8 cellular contexts compared by ENCODE assay signal in the genomic region with DNA sequence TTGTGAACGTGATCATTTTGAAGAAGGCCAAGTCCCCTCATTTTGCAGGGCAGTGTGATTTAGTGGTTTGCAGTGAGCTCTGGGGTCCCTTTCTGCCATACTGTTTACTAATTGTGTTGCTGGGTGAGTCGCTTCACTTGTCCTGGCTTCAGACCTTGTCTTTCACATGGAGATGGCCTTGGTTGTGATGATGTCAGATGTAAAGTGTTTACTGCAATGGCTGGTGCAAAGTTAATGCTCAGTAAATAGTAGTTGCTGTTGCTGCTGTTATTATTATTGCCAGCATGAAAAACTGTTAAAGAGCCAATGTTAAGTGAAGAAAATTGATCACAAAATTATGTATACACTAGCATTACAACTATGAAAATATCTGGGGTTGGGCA. TPM values are rescaled to one million over a fixed set of nuclear protein-coding genes. Genes with fewer than 3 reads are reported as not detected.
DNase-seq lines count a peak whose midpoint lies in the region; FAIRE-seq and TF ChIP-seq lines count a peak whose summit lies in the region.
"Not testable (repeated sequence)": the region's sequence is repeated elsewhere in the genome, so short reads cannot be mapped to it uniquely, and the experiment has no call there.

No MANE protein-coding gene starts in this region.

- not testable (repeated sequence) for H3K4ac ChIP-seq in mesenchymal stem cell (ENCODE audit: low read depth in 1 of 2, low read length in 2 of 2)

- H2AFZ ChIP-seq in GM23248; mesenchymal stem cell (ENCODE audit: low read depth, low read length): not testable (repeated sequence)

- not testable (repeated sequence) for H3K14ac ChIP-seq in mesenchymal stem cell (ENCODE audit: low read length in 2 of 2)

- not testable (repeated sequence) for H2AK5ac ChIP-seq in mesenchymal stem cell (ENCODE audit: low read length, severe bottlenecking)

- H4K91ac ChIP-seq in mesenchymal stem cell (ENCODE audit: low read length) = not testable (repeated sequence)

- H4K8ac ChIP-seq in mesenchymal stem cell (ENCODE audit: low read length) = not testable (repeated sequence)

- not testable (repeated sequence) for H3K9me2 ChIP-seq in GM23248 (ENCODE audit: insufficient read depth)

- not testable (repeated sequence) for H3K4me3 ChIP-seq in AG10803 (ENCODE audit: low read length); GM23248; fibroblast of mammary gland (ENCODE audit: control insufficient read depth, low read depth, low read length); mesenchymal stem cell (ENCODE audit: insufficient read depth in 1 of 2, low read depth in 1 of 2, low read length in 2 of 2)

- H3K9ac ChIP-seq in GM23248; mesenchymal stem cell (ENCODE audit: low read length): not testable (repeated sequence)

- not testable (repeated sequence) for FAIRE-seq in RCC 7860 (lab: Jason Lieb, UNC)

- not testable (repeated sequence) for H3K9me3 ChIP-seq in GM23248 (ENCODE audit: low read depth); mesenchymal stem cell (ENCODE audit: control insufficient read depth, low read length)

- H3K18ac ChIP-seq in mesenchymal stem cell (ENCODE audit: low read depth in 1 of 2, low read length in 2 of 2) = not testable (repeated sequence)

- not testable (repeated sequence) for H3K79me2 ChIP-seq in GM23248 (ENCODE audit: insufficient read depth)

- not testable (repeated sequence) for H2BK120ac ChIP-seq in mesenchymal stem cell (ENCODE audit: low read depth, low read length)

- not testable (repeated sequence) for H3F3A ChIP-seq in GM23248 (ENCODE audit: insufficient read depth)

- H2BK5ac ChIP-seq in mesenchymal stem cell (ENCODE audit: low read depth, low read length, poor library complexity, severe bottlenecking) = not testable (repeated sequence)

- H2BK12ac ChIP-seq in mesenchymal stem cell (ENCODE audit: low read length in 2 of 2) = not testable (repeated sequence)

- WGBS in GM23248 (ENCODE audit: low coverage in 1 of 2, low lambda C conversion rate in 2 of 2, missing lambda C conversion rate in 2 of 2), 2 experiments = 90 to 92% methylated on average over 2 of the region's 2 CpGs
- 82% methylated on average over 1 of the region's 2 CpGs for WGBS in mesenchymal stem cell

- not testable (repeated sequence) for H2BK15ac ChIP-seq in mesenchymal stem cell (ENCODE audit: low read depth, poor library complexity, severe bottlenecking)

- H4K20me1 ChIP-seq in GM23248 (ENCODE audit: insufficient read depth) = not testable (repeated sequence)

- DNase-seq in AG10803 (ENCODE audit: low read depth) (peak; percentile 0), GM23248 (peak; percentile 8), RCC 7860 (ENCODE audit: low spot score) (peak; percentile 3), amniotic epithelial cell (ENCODE audit: low read depth) (peak; percentile 13), fibroblast of mammary gland (ENCODE audit: low read depth) (peak; percentile 1), iris pigment epithelial cell (ENCODE audit: low read depth) (peak; percentile 14), mesenchymal stem cell (peak; percentile 26), renal cortical epithelial cell (ENCODE audit: low read depth) (peak; percentile 22)

- not testable (repeated sequence) for H3K27me3 ChIP-seq in GM23248 (replicated peaks; ENCODE audit: insufficient read depth); mesenchymal stem cell (ENCODE audit: control insufficient read depth in 1 of 2, insufficient read depth in 1 of 2, low read length in 2 of 2)

- TF ChIP-seq CTCF in AG10803 (conservative IDR thresholded peaks at IDR 0.05; ENCODE audit: low read length); fibroblast of mammary gland (conservative IDR thresholded peaks at IDR 0.05; ENCODE audit: control insufficient read depth, insufficient read depth, low read depth, low read length): not testable (repeated sequence)

- H3K4me1 ChIP-seq in GM23248 (ENCODE audit: insufficient read depth); mesenchymal stem cell (ENCODE audit: control insufficient read depth, insufficient read depth, low read depth, low read length): not testable (repeated sequence)

- not testable (repeated sequence) for H3K79me1 ChIP-seq in mesenchymal stem cell (replicated peaks; ENCODE audit: low read length, poor library complexity, severe bottlenecking)

- not testable (repeated sequence) for H3K36me3 ChIP-seq in GM23248 (ENCODE audit: low read depth); mesenchymal stem cell (ENCODE audit: control insufficient read depth in 1 of 2, insufficient read depth in 2 of 2, low read depth in 1 of 2, low read length in 2 of 2)

- not testable (repeated sequence) for H3K27ac ChIP-seq in GM23248; mesenchymal stem cell (ENCODE audit: low read length, poor library complexity, severe bottlenecking)

- H3K23ac ChIP-seq in mesenchymal stem cell (ENCODE audit: low read length in 2 of 2) = not testable (repeated sequence)

- in situ Hi-C loops in GM23248 (cut with MboI) = not testable (repeated sequence)

- not testable (repeated sequence) for H3K4me2 ChIP-seq in GM23248 (ENCODE audit: unreplicated experiment); mesenchymal stem cell (ENCODE audit: low read length, poor library complexity, severe bottlenecking)

RNA-seq across cellular contexts. Expression of gene NPIPB11, which starts 53.9 kb away (rescaled TPM):
- total RNA-seq in GM23248 (2014; rRNA removed; shearing (Covaris generic)) = under 0.01 TPM in 1 of 2 replicates, not detected in the other
- 0.29 and 0.56 TPM in 2 replicates for polyA plus RNA-seq in GM23248 (2016; fragmentation: Nextera tagmentation; extraction: Ambion mirVana)
- 0.58 TPM for polyA plus RNA-seq in mesenchymal stem cell (2013, experiment 1 of 2)
- 0.52 TPM for polyA plus RNA-seq in mesenchymal stem cell (2013, experiment 2 of 2)
- 0.10 and 4.0 TPM in 2 replicates for total RNA-seq in renal cortical epithelial cell
